9 cellular contexts compared by ENCODE assay signal in genomic region chr10:133336131-133337078, GRCh38. TPM values are rescaled to one million over a fixed set of nuclear protein-coding genes. Genes with fewer than 3 reads are reported as not detected.
DNase-seq lines count a peak whose midpoint lies in the region; ATAC-seq, FAIRE-seq and TF ChIP-seq lines count a peak whose summit lies in the region.
"Had no signal": no experiment of that assay in that cellular context is flagged by ENCODE, and none has a peak within 500 bp of the region (broad histone marks: within the 10 kb centered on the region; RNA-seq: fewer than 3 reads in every experiment).

CALY (minus strand) TSS chr10:133336896; CDS start chr10:133328989, 7,907 bp downstream.

- intact Hi-C loops in endothelial cell of umbilical vein (cut with micrococcal nuclease) = no loop called here

- DNase-seq in NCI-H82 (lab: John Stamatoyannopoulos, UW) = peak; percentile 46
- DNase-seq in NCI-H82 treated with DMSO at 0.1 percent for 48 hours (lab: John Stamatoyannopoulos, UW; ENCODE audit: unreplicated experiment) = no peak
- peak; percentile 71 for DNase-seq in activated CD8-positive, alpha-beta memory T cell treated with anti-CD3 and anti-CD28 coated beads, Interleukin-2, amount 50 U/mL, for 1 hour (ENCODE audit: extremely low read depth)
- DNase-seq in endothelial cell of umbilical vein (ENCODE audit: low read depth, low spot score) = no peak
- DNase-seq in putamen (ENCODE audit: low spot score) = peak; percentile 75
- DNase-seq in kidney glomerular epithelial cell (lab: John Stamatoyannopoulos, UW) = no peak
- no peak for DNase-seq in NCI-H1694 (lab: John Stamatoyannopoulos, UW)

- no peak for ATAC-seq in HG02870 (IDR thresholded peaks at IDR 0.05; ENCODE audit: unreplicated experiment)

- TF ChIP-seq POLR2A in endothelial cell of umbilical vein (IDR thresholded peaks at IDR 0.05; ENCODE audit: low read depth, low read length) = no peak

- CTCF ChIA-PET in endothelial cell of umbilical vein (lab: Charles Lee) = no interaction called here

- H3K27me3 ChIP-seq in endothelial cell of umbilical vein (ENCODE audit: control insufficient read depth in 2 of 2, insufficient read depth in 2 of 2, low read length in 2 of 2) = peaks cover 19 to 36% of the 10 kb centered on the region in 2 experiments

- dilution Hi-C loops in endothelial cell of umbilical vein (cut with MboI; ENCODE audit: extremely low pct_ligation_motif_present, low sequenced_read_pairs) = no loop called here

- no peaks in the 10 kb centered on the region for H3K9me3 ChIP-seq in endothelial cell of umbilical vein (replicated peaks; ENCODE audit: control insufficient read depth, insufficient read depth, low read length)

- H3K4me2 ChIP-seq in endothelial cell of umbilical vein (ENCODE audit: insufficient read depth, low read length) = no peak within 1 kb of the TSS

- no peaks in the 10 kb centered on the region for H4K20me1 ChIP-seq in endothelial cell of umbilical vein (replicated peaks; ENCODE audit: control insufficient read depth, extremely low read depth, insufficient read depth, low read length)

- H3K36me3 ChIP-seq in endothelial cell of umbilical vein (ENCODE audit: control insufficient read depth in 2 of 2, extremely low read depth in 1 of 2, insufficient read depth in 2 of 2, low read length in 2 of 2) = no peaks in the 10 kb centered on the region

- no peak within 1 kb of the TSS for H3K27ac ChIP-seq in endothelial cell of umbilical vein (ENCODE audit: insufficient read depth, low read depth, low read length)

- H3K9ac ChIP-seq in endothelial cell of umbilical vein (replicated peaks; ENCODE audit: extremely low read depth, insufficient read depth, low read length) = no peak within 1 kb of the TSS

- no peak for TF ChIP-seq CTCF in endothelial cell of umbilical vein (IDR thresholded peaks at IDR 0.05; ENCODE audit: extremely low read depth in 1 of 2, insufficient read depth in 1 of 2, low read depth in 1 of 2, low read length in 2 of 2)

- H3K4me1 ChIP-seq in endothelial cell of umbilical vein (ENCODE audit: control insufficient read depth, extremely low read depth, insufficient read depth, low read length) = no peaks in the 10 kb centered on the region

- POLR2A ChIA-PET in endothelial cell of umbilical vein (lab: Charles Lee) = no interaction called here

- H3K9me1 ChIP-seq in endothelial cell of umbilical vein (replicated peaks; ENCODE audit: control insufficient read depth, extremely low read depth, insufficient read depth, low read length) = no peaks in the 10 kb centered on the region

- H3K4me3 ChIP-seq in endothelial cell of umbilical vein (replicated peaks in 1 of 3; ENCODE audit: insufficient read depth in 1 of 3, low read depth in 1 of 3, low read length in 3 of 3) = no peak within 1 kb of the TSS

- H3K79me2 ChIP-seq in endothelial cell of umbilical vein (ENCODE audit: control insufficient read depth, insufficient read depth, low read length) = no peaks in the 10 kb centered on the region

- H2AFZ ChIP-seq in endothelial cell of umbilical vein (ENCODE audit: low read depth, low read length) = no peak within 1 kb of the TSS

- BruUV-seq in endothelial cell of umbilical vein (replicated peaks; lab: Mats Ljungman, UMichigan) = no TSS peak

- no peak for FAIRE-seq in endothelial cell of umbilical vein (lab: Jason Lieb, UNC)

TF ChIP-seq in endothelial cell of umbilical vein, 7 proteins besides CTCF, POLR2A, EP300 and RAD21:
- no peak for TF ChIP-seq GATA2 (IDR thresholded peaks at IDR 0.05; ENCODE audit: insufficient read depth, insufficient read length, low read depth, low read length)
- no peak for TF ChIP-seq POLR2AphosphoS5 (IDR thresholded peaks at IDR 0.05; ENCODE audit: insufficient read depth, low read depth, low read length)
- TF ChIP-seq EZH2 (IDR thresholded peaks at IDR 0.05; ENCODE audit: borderline replicate concordance, low read depth, low read length, severe bottlenecking) = peak; percentile 72
- TF ChIP-seq MYC (IDR thresholded peaks at IDR 0.05; ENCODE audit: low read depth, low read length) = no peak
- TF ChIP-seq JUN (IDR thresholded peaks at IDR 0.05; ENCODE audit: borderline replicate concordance, insufficient read depth, insufficient read length, low read depth) = no peak

RNA-seq across cellular contexts. Expression of gene CALY, which starts in this region (rescaled TPM):
- total RNA-seq in endothelial cell of umbilical vein = not detected in 2 replicates
- polyA plus RNA-seq in endothelial cell of umbilical vein = not detected in 2 replicates
- polyA plus RNA-seq in endothelial cell of umbilical vein (2011; cell fraction: cytosol; rRNA removed) = not detected in 2 replicates
- polyA plus RNA-seq in endothelial cell of umbilical vein (2011; cell fraction: nucleus; rRNA removed) = 0.08 TPM in 1 of 2 replicates, not detected in the other
- not detected in 2 replicates for polyA plus RNA-seq in endothelial cell of umbilical vein (2012)
- not detected in 2 replicates for polyA minus RNA-seq in endothelial cell of umbilical vein
- not detected for polyA minus RNA-seq in endothelial cell of umbilical vein (2011; cell fraction: cytosol; rRNA and poly(A)+ RNA removed)
- polyA minus RNA-seq in endothelial cell of umbilical vein (2011; cell fraction: nucleus; rRNA and poly(A)+ RNA removed) = not detected in 2 replicates
- total RNA-seq: skeletal muscle tissue had no signal

Comparison
In these comparisons a context has a peak if more than half of its experiments do, and no peak if none do; other contexts are left out.
1. DNase-seq: peak in NCI-H82 (single experiment), activated CD8-positive, alpha-beta memory T cell treated with anti-CD3 and anti-CD28 coated beads, Interleukin-2, amount 50 U/mL, for 1 hour (single experiment) and putamen (single experiment); none in NCI-H82 treated with DMSO at 0.1 percent for 48 hours (single experiment), endothelial cell of umbilical vein (single experiment), kidney glomerular epithelial cell (single experiment) and NCI-H1694 (single experiment).